In the genomic region with DNA sequence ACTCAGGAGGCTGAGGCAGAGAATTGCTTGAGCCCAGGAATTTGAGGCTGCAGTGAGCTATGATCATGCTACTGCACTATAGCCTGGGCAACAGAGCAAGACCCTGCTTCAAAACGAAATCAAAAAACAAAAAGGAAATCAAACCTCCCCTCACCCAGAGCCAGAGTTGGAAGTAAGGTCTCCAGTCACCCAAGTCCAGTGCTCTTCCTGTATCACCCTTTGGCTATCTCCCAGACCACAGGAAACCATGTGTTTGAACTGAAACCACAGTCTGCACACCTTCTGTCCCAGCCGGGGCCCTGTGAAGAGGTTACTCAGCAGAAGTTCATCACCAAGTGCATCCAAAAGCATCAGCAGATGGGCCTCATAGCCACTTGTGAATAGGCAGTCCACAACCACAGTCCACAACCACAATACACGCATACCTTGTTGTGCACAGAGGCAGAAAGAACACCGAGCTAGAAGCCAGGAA, we compare ENCODE assay signal across 8 cellular contexts. TPM values are rescaled to one million over a fixed set of nuclear protein-coding genes. Genes with fewer than 3 reads are reported as not detected.
DNase-seq lines count a peak whose midpoint lies in the region; ATAC-seq and TF ChIP-seq lines count a peak whose summit lies in the region.

No MANE protein-coding gene starts in this region.

- no peaks in the 10 kb centered on the region for H3K9me3 Mint-ChIP-seq in stimulated activated naive CD8-positive, alpha-beta T cell treated with anti-CD3 and anti-CD28 coated beads, Interleukin-15, Interleukin-2, amounts not matched to agents 100 ng/mL and 50 ng/mL, for 24 hours

- peak; percentile 62 for DNase-seq in H4 (ENCODE audit: low spot score)
- DNase-seq in activated CD4-positive, alpha-beta T cell treated with anti-CD3 and anti-CD28 coated beads, Interleukin-2, amount 50 U/mL, for 48 hours: peak; percentile 61 to 76
- peak; percentile 64 for DNase-seq in fibroblast of the aortic adventitia (ENCODE audit: low read depth)
- DNase-seq in NCI-H526 treated with DMSO at 0.1 percent for 48 hours (lab: John Stamatoyannopoulos, UW): no peak
- no peak for DNase-seq in cortex of kidney (lab: John Stamatoyannopoulos, UW)

- H3K4me2 ChIP-seq in BLaER1: peak overlapping the region; percentile 100

- peaks cover 61% of the 10 kb centered on the region for H3K36me3 Mint-ChIP-seq in stimulated activated naive CD8-positive, alpha-beta T cell treated with anti-CD3 and anti-CD28 coated beads, Interleukin-15, Interleukin-2, amounts not matched to agents 100 ng/mL and 50 ng/mL, for 24 hours (ENCODE audit: low read depth)

- peaks cover 96% of the 10 kb centered on the region for H4K20me1 ChIP-seq in BLaER1

- H3K27ac Mint-ChIP-seq in stimulated activated naive CD8-positive, alpha-beta T cell treated with anti-CD3 and anti-CD28 coated beads, Interleukin-15, Interleukin-2, amounts not matched to agents 100 ng/mL and 50 ng/mL, for 24 hours: peak overlapping the region; percentile 96

- peaks cover 77% of the 10 kb centered on the region for H3K4me1 ChIP-seq in BLaER1

- ATAC-seq in GM18858 (IDR thresholded peaks at IDR 0.05; ENCODE audit: unreplicated experiment): no peak

- H3K27me3 Mint-ChIP-seq in stimulated activated naive CD8-positive, alpha-beta T cell treated with anti-CD3 and anti-CD28 coated beads, Interleukin-15, Interleukin-2, amounts not matched to agents 100 ng/mL and 50 ng/mL, for 24 hours: no peaks in the 10 kb centered on the region

- H3K4me1 Mint-ChIP-seq in stimulated activated naive CD8-positive, alpha-beta T cell treated with anti-CD3 and anti-CD28 coated beads, Interleukin-15, Interleukin-2, amounts not matched to agents 100 ng/mL and 50 ng/mL, for 24 hours (ENCODE audit: low read depth): peaks cover 76% of the 10 kb centered on the region

- no peak for TF ChIP-seq CTCF in fibroblast of the aortic adventitia (IDR thresholded peaks at IDR 0.05; ENCODE audit: insufficient read depth, low read length)

- H3K27me3 ChIP-seq in BLaER1: no peaks in the 10 kb centered on the region

- peak overlapping the region; percentile 34; the same call in 1 of the 2 replicates for H3K9ac ChIP-seq in BLaER1

- H3K36me3 ChIP-seq in BLaER1: peaks cover 34% of the 10 kb centered on the region

- no peaks in the 10 kb centered on the region for H3K9me3 ChIP-seq in BLaER1

- H3K4me3 ChIP-seq in BLaER1 (peak overlapping the region; percentile 43), fibroblast of the aortic adventitia (ENCODE audit: low read depth, low read length) (no peak overlapping the region)

- peak overlapping the region; percentile 94 for H3K4me3 Mint-ChIP-seq in stimulated activated naive CD8-positive, alpha-beta T cell treated with anti-CD3 and anti-CD28 coated beads, Interleukin-15, Interleukin-2, amounts not matched to agents 100 ng/mL and 50 ng/mL, for 24 hours

- peak overlapping the region; percentile 35 for H3K27ac ChIP-seq in BLaER1

RNA-seq across cellular contexts. Expression of a gene that starts 4.6 kb away (rescaled TPM):
- total RNA-seq in H4 (2014; rRNA removed; shearing (Covaris generic)): 57.5 and 82.9 TPM in 2 replicates
- total RNA-seq in fibroblast of the aortic adventitia (ENCODE audit: low replicate concordance): 339 and 386 TPM in 2 replicates

Comparison
In these comparisons a context has a peak if more than half of its experiments do, and no peak if none do; other contexts are left out.
1. DNase-seq: peak in H4 (single experiment), activated CD4-positive, alpha-beta T cell treated with anti-CD3 and anti-CD28 coated beads, Interleukin-2, amount 50 U/mL, for 48 hours (2 of 2) and fibroblast of the aortic adventitia (single experiment); none in NCI-H526 treated with DMSO at 0.1 percent for 48 hours (single experiment) and cortex of kidney (single experiment).